In genomic region chr12:89861086-89861485, GRCh38 we compare ENCODE assay signal across 1 cellular context.
TF ChIP-seq lines count a peak whose summit lies in the region.

No MANE protein-coding gene starts in this region.

TF ChIP-seq in K562, 482 proteins besides CTCF, POLR2A, EP300 and RAD21:
- TF ChIP-seq, protein P1, sequence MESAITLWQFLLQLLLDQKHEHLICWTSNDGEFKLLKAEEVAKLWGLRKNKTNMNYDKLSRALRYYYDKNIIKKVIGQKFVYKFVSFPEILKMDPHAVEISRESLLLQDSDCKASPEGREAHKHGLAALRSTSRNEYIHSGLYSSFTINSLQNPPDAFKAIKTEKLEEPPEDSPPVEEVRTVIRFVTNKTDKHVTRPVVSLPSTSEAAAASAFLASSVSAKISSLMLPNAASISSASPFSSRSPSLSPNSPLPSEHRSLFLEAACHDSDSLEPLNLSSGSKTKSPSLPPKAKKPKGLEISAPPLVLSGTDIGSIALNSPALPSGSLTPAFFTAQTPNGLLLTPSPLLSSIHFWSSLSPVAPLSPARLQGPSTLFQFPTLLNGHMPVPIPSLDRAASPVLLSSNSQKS (CRISPR knock-in tag; IDR thresholded peaks at IDR 0.05): no peak
- TF ChIP-seq OTX1 (CRISPR knock-in tag; IDR thresholded peaks at IDR 0.05) (no peak), JUND (IDR thresholded peaks at IDR 0.05; ENCODE audit: borderline replicate concordance, low read depth, low read length) (peak; percentile 46; the same call in 1 of the 2 replicates), JUND (tag; IDR thresholded peaks at IDR 0.05; ENCODE audit: borderline replicate concordance, low read depth, low read length) (no peak), SREBF2 (CRISPR knock-in tag; IDR thresholded peaks at IDR 0.05) (no peak), ZFP36 (IDR thresholded peaks at IDR 0.05; ENCODE audit: low read depth, low read length, partially characterized antibody) (no peak), ATF3 (IDR thresholded peaks at IDR 0.05) (peak; percentile 63), ATF3 (CRISPR knock-in tag; conservative IDR thresholded peaks at IDR 0.05) (no peak), MEIS2 (IDR thresholded peaks at IDR 0.05; ENCODE audit: partially characterized antibody) (peak; percentile 23), CBFA2T3 (IDR thresholded peaks at IDR 0.05) (0 out of 2 replicates have a peak, but pooled peaks have one; percentile 10), ZNF12 (CRISPR knock-in tag; IDR thresholded peaks at IDR 0.05) (no peak), ZFP1 (CRISPR knock-in tag; IDR thresholded peaks at IDR 0.05) (no peak), EGR1 (conservative IDR thresholded peaks at IDR 0.05) (peak; percentile 75)
- TF ChIP-seq, protein P2, sequence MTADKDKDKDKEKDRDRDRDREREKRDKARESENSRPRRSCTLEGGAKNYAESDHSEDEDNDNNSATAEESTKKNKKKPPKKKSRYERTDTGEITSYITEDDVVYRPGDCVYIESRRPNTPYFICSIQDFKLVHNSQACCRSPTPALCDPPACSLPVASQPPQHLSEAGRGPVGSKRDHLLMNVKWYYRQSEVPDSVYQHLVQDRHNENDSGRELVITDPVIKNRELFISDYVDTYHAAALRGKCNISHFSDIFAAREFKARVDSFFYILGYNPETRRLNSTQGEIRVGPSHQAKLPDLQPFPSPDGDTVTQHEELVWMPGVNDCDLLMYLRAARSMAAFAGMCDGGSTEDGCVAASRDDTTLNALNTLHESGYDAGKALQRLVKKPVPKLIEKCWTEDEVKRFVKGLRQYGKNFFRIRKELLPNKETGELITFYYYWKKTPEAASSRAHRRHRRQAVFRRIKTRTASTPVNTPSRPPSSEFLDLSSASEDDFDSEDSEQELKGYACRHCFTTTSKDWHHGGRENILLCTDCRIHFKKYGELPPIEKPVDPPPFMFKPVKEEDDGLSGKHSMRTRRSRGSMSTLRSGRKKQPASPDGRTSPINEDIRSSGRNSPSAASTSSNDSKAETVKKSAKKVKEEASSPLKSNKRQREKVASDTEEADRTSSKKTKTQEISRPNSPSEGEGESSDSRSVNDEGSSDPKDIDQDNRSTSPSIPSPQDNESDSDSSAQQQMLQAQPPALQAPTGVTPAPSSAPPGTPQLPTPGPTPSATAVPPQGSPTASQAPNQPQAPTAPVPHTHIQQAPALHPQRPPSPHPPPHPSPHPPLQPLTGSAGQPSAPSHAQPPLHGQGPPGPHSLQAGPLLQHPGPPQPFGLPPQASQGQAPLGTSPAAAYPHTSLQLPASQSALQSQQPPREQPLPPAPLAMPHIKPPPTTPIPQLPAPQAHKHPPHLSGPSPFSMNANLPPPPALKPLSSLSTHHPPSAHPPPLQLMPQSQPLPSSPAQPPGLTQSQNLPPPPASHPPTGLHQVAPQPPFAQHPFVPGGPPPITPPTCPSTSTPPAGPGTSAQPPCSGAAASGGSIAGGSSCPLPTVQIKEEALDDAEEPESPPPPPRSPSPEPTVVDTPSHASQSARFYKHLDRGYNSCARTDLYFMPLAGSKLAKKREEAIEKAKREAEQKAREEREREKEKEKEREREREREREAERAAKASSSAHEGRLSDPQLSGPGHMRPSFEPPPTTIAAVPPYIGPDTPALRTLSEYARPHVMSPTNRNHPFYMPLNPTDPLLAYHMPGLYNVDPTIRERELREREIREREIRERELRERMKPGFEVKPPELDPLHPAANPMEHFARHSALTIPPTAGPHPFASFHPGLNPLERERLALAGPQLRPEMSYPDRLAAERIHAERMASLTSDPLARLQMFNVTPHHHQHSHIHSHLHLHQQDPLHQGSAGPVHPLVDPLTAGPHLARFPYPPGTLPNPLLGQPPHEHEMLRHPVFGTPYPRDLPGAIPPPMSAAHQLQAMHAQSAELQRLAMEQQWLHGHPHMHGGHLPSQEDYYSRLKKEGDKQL (CRISPR knock-in tag; IDR thresholded peaks at IDR 0.05; ENCODE audit: borderline replicate concordance): no peak
- TF ChIP-seq, protein P3, sequence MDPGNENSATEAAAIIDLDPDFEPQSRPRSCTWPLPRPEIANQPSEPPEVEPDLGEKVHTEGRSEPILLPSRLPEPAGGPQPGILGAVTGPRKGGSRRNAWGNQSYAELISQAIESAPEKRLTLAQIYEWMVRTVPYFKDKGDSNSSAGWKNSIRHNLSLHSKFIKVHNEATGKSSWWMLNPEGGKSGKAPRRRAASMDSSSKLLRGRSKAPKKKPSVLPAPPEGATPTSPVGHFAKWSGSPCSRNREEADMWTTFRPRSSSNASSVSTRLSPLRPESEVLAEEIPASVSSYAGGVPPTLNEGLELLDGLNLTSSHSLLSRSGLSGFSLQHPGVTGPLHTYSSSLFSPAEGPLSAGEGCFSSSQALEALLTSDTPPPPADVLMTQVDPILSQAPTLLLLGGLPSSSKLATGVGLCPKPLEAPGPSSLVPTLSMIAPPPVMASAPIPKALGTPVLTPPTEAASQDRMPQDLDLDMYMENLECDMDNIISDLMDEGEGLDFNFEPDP (CRISPR knock-in tag; IDR thresholded peaks at IDR 0.05): no peak
- TF ChIP-seq, protein P4, sequence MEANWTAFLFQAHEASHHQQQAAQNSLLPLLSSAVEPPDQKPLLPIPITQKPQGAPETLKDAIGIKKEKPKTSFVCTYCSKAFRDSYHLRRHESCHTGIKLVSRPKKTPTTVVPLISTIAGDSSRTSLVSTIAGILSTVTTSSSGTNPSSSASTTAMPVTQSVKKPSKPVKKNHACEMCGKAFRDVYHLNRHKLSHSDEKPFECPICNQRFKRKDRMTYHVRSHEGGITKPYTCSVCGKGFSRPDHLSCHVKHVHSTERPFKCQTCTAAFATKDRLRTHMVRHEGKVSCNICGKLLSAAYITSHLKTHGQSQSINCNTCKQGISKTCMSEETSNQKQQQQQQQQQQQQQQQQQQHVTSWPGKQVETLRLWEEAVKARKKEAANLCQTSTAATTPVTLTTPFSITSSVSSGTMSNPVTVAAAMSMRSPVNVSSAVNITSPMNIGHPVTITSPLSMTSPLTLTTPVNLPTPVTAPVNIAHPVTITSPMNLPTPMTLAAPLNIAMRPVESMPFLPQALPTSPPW (CRISPR knock-in tag; IDR thresholded peaks at IDR 0.05): peak; percentile 49
